ENCODE assay signal across 18 cellular contexts in genomic region chr2:40210968-40211353, GRCh38.
DNase-seq lines count a peak whose midpoint lies in the region; ATAC-seq and TF ChIP-seq lines count a peak whose summit lies in the region.
"Had no signal": no experiment of that assay in that cellular context is flagged by ENCODE, and none has a peak within 500 bp of the region (broad histone marks: within the 10 kb centered on the region; RNA-seq: fewer than 3 reads in every experiment).

No MANE protein-coding gene starts in this region.

- H3K27me3 Mint-ChIP-seq in activated CD8-positive, alpha-beta T cell treated with anti-CD3 and anti-CD28 coated beads for 36 hours, result no peaks in the 10 kb centered on the region
- no peaks in the 10 kb centered on the region for H3K27me3 Mint-ChIP-seq in activated CD8-positive, alpha-beta T cell treated with anti-CD3 and anti-CD28 coated beads, Interleukin-2, amount 10 ng/mL, durations not matched to agents 7 days and 5 days (ENCODE audit: low read depth)
- no peaks in the 10 kb centered on the region for H3K27me3 Mint-ChIP-seq in stimulated activated naive CD8-positive, alpha-beta T cell treated with anti-CD3 and anti-CD28 coated beads, Interleukin-15, amount 100 ng/mL, for 72 hours
- H3K27me3 Mint-ChIP-seq in activated T-helper 1 cell treated with anti-CD3 and anti-CD28 coated beads, Interleukin-12 subunit alpha, Interleukin-12 subunit beta, Interleukin-2, Interleukin-4 antibody, amounts not matched to agents 30 ng/mL and 10 ng/mL and 1 ng/mL, durations not matched to agents 14 hours and 24 hours and 36 hours (ENCODE audit: insufficient read depth), result no peaks in the 10 kb centered on the region

- no peak overlapping the region for H3K27ac Mint-ChIP-seq in activated CD8-positive, alpha-beta T cell treated with anti-CD3 and anti-CD28 coated beads for 36 hours
- H3K27ac Mint-ChIP-seq in activated CD8-positive, alpha-beta T cell treated with anti-CD3 and anti-CD28 coated beads, Interleukin-2, amount 10 ng/mL, durations not matched to agents 7 days and 5 days, result no peak overlapping the region
- H3K27ac Mint-ChIP-seq in stimulated activated naive CD8-positive, alpha-beta T cell treated with anti-CD3 and anti-CD28 coated beads, Interleukin-15, amount 100 ng/mL, for 72 hours, result no peak overlapping the region
- H3K27ac Mint-ChIP-seq in activated T-helper 1 cell treated with anti-CD3 and anti-CD28 coated beads, Interleukin-12 subunit alpha, Interleukin-12 subunit beta, Interleukin-2, Interleukin-4 antibody, amounts not matched to agents 30 ng/mL and 10 ng/mL and 1 ng/mL, durations not matched to agents 14 hours and 24 hours and 36 hours, result peak overlapping the region; percentile 21
- H3K27ac Mint-ChIP-seq: CD8-positive, alpha-beta T cell had no signal

- POLR2A ChIA-PET in activated CD8-positive, alpha-beta T cell treated with anti-CD3 and anti-CD28 coated beads for 36 hours (lab: Charles Lee), result no interaction called here
- POLR2A ChIA-PET in activated CD8-positive, alpha-beta T cell treated with anti-CD3 and anti-CD28 coated beads, Interleukin-2, amount 10 ng/mL, durations not matched to agents 7 days and 5 days (lab: Charles Lee), result no interaction called here

- peak; percentile 7 for DNase-seq in activated CD8-positive, alpha-beta T cell treated with anti-CD3 and anti-CD28 coated beads for 36 hours
- no peak for DNase-seq in activated CD8-positive, alpha-beta T cell treated with anti-CD3 and anti-CD28 coated beads, Interleukin-2, amount 10 ng/mL, durations not matched to agents 7 days and 5 days
- no peak for DNase-seq in stimulated activated naive CD8-positive, alpha-beta T cell treated with anti-CD3 and anti-CD28 coated beads, Interleukin-15, amount 100 ng/mL, for 72 hours
- DNase-seq in stimulated activated naive CD8-positive, alpha-beta T cell treated with anti-CD3 and anti-CD28 coated beads, Interleukin-15, Interleukin-2, amounts not matched to agents 100 U/mL and 50 U/mL, for 24 hours, result no peak
- DNase-seq in activated T-helper 1 cell treated with anti-CD3 and anti-CD28 coated beads, Interleukin-12 subunit alpha, Interleukin-12 subunit beta, Interleukin-2, Interleukin-4 antibody, amounts not matched to agents 30 ng/mL and 10 ng/mL and 1 ng/mL, durations not matched to agents 14 hours and 24 hours and 36 hours (ENCODE audit: low spot score), result no peak
- DNase-seq in NCI-H2171 (lab: John Stamatoyannopoulos, UW) (no peak), SKM-1 treated with dmso at 0.1 percent for 144 hours (lab: John Stamatoyannopoulos, UW; ENCODE audit: unreplicated experiment) (no peak)
- DNase-seq: Calu3; CD8-positive, alpha-beta T cell; GOT3; KG1; MV-4-11; NCI-H187; NCI-H2107; NCI-H345; NCI-H524 treated with DMSO at 0.1 percent for 48 hours; SHP77 had no signal

- intact Hi-C loops in activated CD8-positive, alpha-beta T cell treated with anti-CD3 and anti-CD28 coated beads for 36 hours (cut with micrococcal nuclease), result no loop called here
- intact Hi-C loops in activated T-helper 1 cell treated with anti-CD3 and anti-CD28 coated beads, Interleukin-12 subunit alpha, Interleukin-12 subunit beta, Interleukin-2, Interleukin-4 antibody, amounts not matched to agents 30 ng/mL and 10 ng/mL and 1 ng/mL, durations not matched to agents 14 hours and 24 hours and 36 hours (cut with micrococcal nuclease), result loop anchor here (5.0 kb wide), 2 partner anchors 264 to 289 kb away; no protein-coding TSS in a partner anchor

- H3K4me1 Mint-ChIP-seq in activated CD8-positive, alpha-beta T cell treated with anti-CD3 and anti-CD28 coated beads for 36 hours (ENCODE audit: low read depth), result peaks cover 23% of the 10 kb centered on the region
- no peaks in the 10 kb centered on the region for H3K4me1 Mint-ChIP-seq in activated CD8-positive, alpha-beta T cell treated with anti-CD3 and anti-CD28 coated beads, Interleukin-2, amount 10 ng/mL, durations not matched to agents 7 days and 5 days (ENCODE audit: low read depth)
- H3K4me1 Mint-ChIP-seq in stimulated activated naive CD8-positive, alpha-beta T cell treated with anti-CD3 and anti-CD28 coated beads, Interleukin-15, amount 100 ng/mL, for 72 hours, result peaks cover 25% of the 10 kb centered on the region
- H3K4me1 Mint-ChIP-seq in activated T-helper 1 cell treated with anti-CD3 and anti-CD28 coated beads, Interleukin-12 subunit alpha, Interleukin-12 subunit beta, Interleukin-2, Interleukin-4 antibody, amounts not matched to agents 30 ng/mL and 10 ng/mL and 1 ng/mL, durations not matched to agents 14 hours and 24 hours and 36 hours (ENCODE audit: low read depth), result peaks cover 4% of the 10 kb centered on the region

- H3K9me3 Mint-ChIP-seq in activated CD8-positive, alpha-beta T cell treated with anti-CD3 and anti-CD28 coated beads for 36 hours, result peaks cover 4% of the 10 kb centered on the region
- no peaks in the 10 kb centered on the region for H3K9me3 Mint-ChIP-seq in activated CD8-positive, alpha-beta T cell treated with anti-CD3 and anti-CD28 coated beads, Interleukin-2, amount 10 ng/mL, durations not matched to agents 7 days and 5 days (ENCODE audit: insufficient read depth)
- no peaks in the 10 kb centered on the region for H3K9me3 Mint-ChIP-seq in stimulated activated naive CD8-positive, alpha-beta T cell treated with anti-CD3 and anti-CD28 coated beads, Interleukin-15, amount 100 ng/mL, for 72 hours
- H3K9me3 Mint-ChIP-seq in activated T-helper 1 cell treated with anti-CD3 and anti-CD28 coated beads, Interleukin-12 subunit alpha, Interleukin-12 subunit beta, Interleukin-2, Interleukin-4 antibody, amounts not matched to agents 30 ng/mL and 10 ng/mL and 1 ng/mL, durations not matched to agents 14 hours and 24 hours and 36 hours, result no peaks in the 10 kb centered on the region
- H3K9me3 Mint-ChIP-seq: CD8-positive, alpha-beta T cell had no signal

- H3K4me3 Mint-ChIP-seq in activated CD8-positive, alpha-beta T cell treated with anti-CD3 and anti-CD28 coated beads for 36 hours, result no peak overlapping the region
- H3K4me3 Mint-ChIP-seq in activated CD8-positive, alpha-beta T cell treated with anti-CD3 and anti-CD28 coated beads, Interleukin-2, amount 10 ng/mL, durations not matched to agents 7 days and 5 days, result no peak overlapping the region
- no peak overlapping the region for H3K4me3 Mint-ChIP-seq in stimulated activated naive CD8-positive, alpha-beta T cell treated with anti-CD3 and anti-CD28 coated beads, Interleukin-15, amount 100 ng/mL, for 72 hours
- H3K4me3 Mint-ChIP-seq in activated T-helper 1 cell treated with anti-CD3 and anti-CD28 coated beads, Interleukin-12 subunit alpha, Interleukin-12 subunit beta, Interleukin-2, Interleukin-4 antibody, amounts not matched to agents 30 ng/mL and 10 ng/mL and 1 ng/mL, durations not matched to agents 14 hours and 24 hours and 36 hours, result no peak overlapping the region
- H3K4me3 Mint-ChIP-seq: CD8-positive, alpha-beta T cell had no signal

- CTCF ChIA-PET in activated CD8-positive, alpha-beta T cell treated with anti-CD3 and anti-CD28 coated beads for 36 hours (lab: Charles Lee), result no interaction called here
- CTCF ChIA-PET in activated CD8-positive, alpha-beta T cell treated with anti-CD3 and anti-CD28 coated beads, Interleukin-2, amount 10 ng/mL, durations not matched to agents 7 days and 5 days (lab: Charles Lee), result no interaction called here

- no peak for TF ChIP-seq CTCF in activated CD8-positive, alpha-beta T cell treated with anti-CD3 and anti-CD28 coated beads for 36 hours (IDR thresholded peaks at IDR 0.05)

- peak; percentile 51 for ATAC-seq in activated CD8-positive, alpha-beta T cell treated with anti-CD3 and anti-CD28 coated beads for 36 hours
- no peak for ATAC-seq in activated CD8-positive, alpha-beta T cell treated with anti-CD3 and anti-CD28 coated beads, Interleukin-2, amount 10 ng/mL, durations not matched to agents 7 days and 5 days
- peak; percentile 69 for ATAC-seq in stimulated activated naive CD8-positive, alpha-beta T cell treated with anti-CD3 and anti-CD28 coated beads, Interleukin-15, amount 100 ng/mL, for 72 hours
- no peak for ATAC-seq in stimulated activated naive CD8-positive, alpha-beta T cell treated with anti-CD3 and anti-CD28 coated beads, Interleukin-15, Interleukin-2, amounts not matched to agents 100 U/mL and 50 U/mL, for 24 hours
- ATAC-seq: CD8-positive, alpha-beta T cell; HepG2 had no signal

- H3K36me3 Mint-ChIP-seq in activated CD8-positive, alpha-beta T cell treated with anti-CD3 and anti-CD28 coated beads for 36 hours (ENCODE audit: low read depth), result no peaks in the 10 kb centered on the region
- H3K36me3 Mint-ChIP-seq in activated CD8-positive, alpha-beta T cell treated with anti-CD3 and anti-CD28 coated beads, Interleukin-2, amount 10 ng/mL, durations not matched to agents 7 days and 5 days (ENCODE audit: low read depth), result no peaks in the 10 kb centered on the region
- H3K36me3 Mint-ChIP-seq in activated T-helper 1 cell treated with anti-CD3 and anti-CD28 coated beads, Interleukin-12 subunit alpha, Interleukin-12 subunit beta, Interleukin-2, Interleukin-4 antibody, amounts not matched to agents 30 ng/mL and 10 ng/mL and 1 ng/mL, durations not matched to agents 14 hours and 24 hours and 36 hours (ENCODE audit: low read depth), result no peaks in the 10 kb centered on the region
- H3K36me3 Mint-ChIP-seq: CD8-positive, alpha-beta T cell had no signal

Comparison
In these comparisons a context has a peak if more than half of its experiments do, and no peak if none do; other contexts are left out.
1. ATAC-seq: peak in activated CD8-positive, alpha-beta T cell treated with anti-CD3 and anti-CD28 coated beads for 36 hours (single experiment) and stimulated activated naive CD8-positive, alpha-beta T cell treated with anti-CD3 and anti-CD28 coated beads, Interleukin-15, amount 100 ng/mL, for 72 hours (single experiment); none in activated CD8-positive, alpha-beta T cell treated with anti-CD3 and anti-CD28 coated beads, Interleukin-2, amount 10 ng/mL, durations not matched to agents 7 days and 5 days (single experiment) and stimulated activated naive CD8-positive, alpha-beta T cell treated with anti-CD3 and anti-CD28 coated beads, Interleukin-15, Interleukin-2, amounts not matched to agents 100 U/mL and 50 U/mL, for 24 hours (single experiment).